In the genomic region with DNA sequence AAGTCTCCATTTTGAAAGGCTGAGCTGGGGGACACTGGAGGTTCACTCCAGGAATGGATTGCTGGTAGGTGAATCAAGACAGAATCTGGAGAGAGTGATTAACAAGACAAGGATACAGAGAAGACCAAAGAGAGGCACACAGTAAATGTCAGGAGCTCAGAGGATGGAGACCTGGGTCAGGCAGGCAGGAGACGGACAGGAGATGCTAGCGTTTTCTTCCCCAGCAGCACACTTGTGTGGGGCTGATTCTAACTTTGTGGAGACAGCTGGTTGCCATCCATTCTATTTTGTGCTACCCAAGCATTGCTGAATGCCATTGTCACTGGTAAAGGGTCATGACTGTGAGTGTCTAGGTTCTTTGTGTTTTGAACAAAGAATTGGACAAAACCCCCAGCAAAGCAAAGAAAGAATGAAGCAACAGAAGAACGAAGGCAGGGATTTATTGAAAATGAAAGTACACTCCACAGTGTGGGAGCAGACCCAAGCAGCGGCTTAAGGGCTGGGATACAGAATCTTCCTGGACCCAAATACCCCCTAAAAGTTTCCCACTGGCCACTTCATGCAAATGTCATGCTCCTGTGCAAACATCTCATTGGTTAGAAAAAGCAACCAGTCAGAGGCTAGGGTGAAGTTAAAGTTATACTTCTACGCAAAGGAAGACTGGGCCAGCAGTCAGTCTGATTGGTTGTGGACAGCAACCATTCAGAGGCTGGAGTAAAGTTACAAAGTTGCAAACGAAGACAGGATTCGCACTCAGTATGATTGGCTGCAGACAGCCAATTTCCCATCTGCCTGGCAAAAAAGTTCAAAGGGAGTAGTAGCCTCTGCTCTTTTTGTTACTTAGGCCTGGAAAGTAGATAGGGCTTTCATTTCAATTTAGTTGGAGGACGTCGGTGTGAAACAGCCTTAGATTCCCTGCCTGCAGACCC, we compare ENCODE assay signal across 9 cellular contexts. TPM values are rescaled to one million over a fixed set of nuclear protein-coding genes. Genes with fewer than 3 reads are reported as not detected.
DNase-seq lines count a peak whose midpoint lies in the region; ATAC-seq lines count a peak whose summit lies in the region.
"Had no signal": no experiment of that assay in that cellular context is flagged by ENCODE, and none has a peak within 500 bp of the region (broad histone marks: within the 10 kb centered on the region; RNA-seq: fewer than 3 reads in every experiment).

No MANE protein-coding gene starts in this region.

- H3K9me3 ChIP-seq in GM23248 (ENCODE audit: low read depth) (no peaks in the 10 kb centered on the region), right cardiac atrium (ENCODE audit: control insufficient read depth, low read length) (no peaks in the 10 kb centered on the region), skeletal muscle tissue (ENCODE audit: control insufficient read depth in 3 of 3, low read length in 3 of 3) (no peaks in the 10 kb centered on the region), Karpas-422 (ENCODE audit: low read length) (no peaks in the 10 kb centered on the region)

- H3K27ac ChIP-seq in GM23248 = peak overlapping the region; percentile 79
- no peak overlapping the region for H3K27ac ChIP-seq in right cardiac atrium (ENCODE audit: low read length)
- peak overlapping the region; percentile 39 for H3K27ac ChIP-seq in skeletal muscle tissue (ENCODE audit: low read depth, low read length)
- no peak overlapping the region for H3K27ac ChIP-seq in Karpas-422 (ENCODE audit: low read length)

- no peaks in the 10 kb centered on the region for H3K27me3 Mint-ChIP-seq in activated naive CD8-positive, alpha-beta T cell treated with anti-CD3 and anti-CD28 coated beads for 36 hours

- ATAC-seq in right cardiac atrium = peak; percentile 72 to 76
- ATAC-seq in GM21390 (IDR thresholded peaks at IDR 0.05; ENCODE audit: unreplicated experiment) = no peak
- ATAC-seq in HG02840 (IDR thresholded peaks at IDR 0.05; ENCODE audit: low FRiP score, unreplicated experiment) = no peak
- ATAC-seq: HCT116 had no signal

- intact Hi-C loops in right cardiac atrium (cut with DNase I) = no loop called here

- H3K4me1 ChIP-seq in GM23248 (ENCODE audit: insufficient read depth) (peaks cover 64% of the 10 kb centered on the region), right cardiac atrium (ENCODE audit: control insufficient read depth, insufficient read depth, low read length) (peaks cover 3% of the 10 kb centered on the region), skeletal muscle tissue (ENCODE audit: control insufficient read depth in 3 of 3, insufficient read depth in 3 of 3, low read length in 3 of 3) (peaks cover 6 to 8% (median 7%) of the 10 kb centered on the region in 3 donors), Karpas-422 (ENCODE audit: low read length) (peaks cover 27% of the 10 kb centered on the region)

- no peaks in the 10 kb centered on the region for H3K36me3 Mint-ChIP-seq in activated naive CD8-positive, alpha-beta T cell treated with anti-CD3 and anti-CD28 coated beads for 36 hours

- H3F3A ChIP-seq in GM23248 (ENCODE audit: insufficient read depth) = peaks cover 51% of the 10 kb centered on the region

- H3K9me2 ChIP-seq in GM23248 (ENCODE audit: insufficient read depth) = no peaks in the 10 kb centered on the region
- no peaks in the 10 kb centered on the region for H3K9me2 ChIP-seq in Karpas-422 (replicated peaks; ENCODE audit: insufficient read depth, low read length)

- WGBS in GM23248 (ENCODE audit: low coverage in 1 of 2, low lambda C conversion rate in 2 of 2, missing lambda C conversion rate in 2 of 2), 2 experiments = 0 to 1% methylated on average over 9 of the region's 9 CpGs
- 65% methylated on average over 9 of the region's 9 CpGs for WGBS in right cardiac atrium

- H3K9me3 Mint-ChIP-seq in activated naive CD8-positive, alpha-beta T cell treated with anti-CD3 and anti-CD28 coated beads for 36 hours = no peaks in the 10 kb centered on the region

- no peak overlapping the region for H3K27ac Mint-ChIP-seq in activated naive CD8-positive, alpha-beta T cell treated with anti-CD3 and anti-CD28 coated beads for 36 hours

- H3K36me3 ChIP-seq in GM23248 (ENCODE audit: low read depth) (no peaks in the 10 kb centered on the region), skeletal muscle tissue (ENCODE audit: control insufficient read depth in 3 of 3, insufficient read depth in 3 of 3, low read length in 3 of 3) (no peaks in the 10 kb centered on the region), Karpas-422 (ENCODE audit: insufficient read depth, low read length) (no peaks in the 10 kb centered on the region)

- DNase-seq in GM23248 = peak; percentile 90
- no peak for DNase-seq in activated naive CD8-positive, alpha-beta T cell treated with anti-CD3 and anti-CD28 coated beads for 36 hours
- DNase-seq in right cardiac atrium = peak in 1 of 3 donors; percentile 35
- no peak for DNase-seq in Karpas-422
- no peak for DNase-seq in NCI-H2227 treated with DMSO at 0.1 percent for 48 hours (lab: John Stamatoyannopoulos, UW)

- in situ Hi-C loops in GM23248 (cut with MboI) = no loop called here

- H3K79me2 ChIP-seq in GM23248 (ENCODE audit: insufficient read depth) (peaks cover 99% of the 10 kb centered on the region), Karpas-422 (ENCODE audit: low read length) (no peaks in the 10 kb centered on the region)

- peak overlapping the region; percentile 73 for H3K4me3 ChIP-seq in GM23248
- H3K4me3 ChIP-seq in right cardiac atrium (ENCODE audit: low read length) = peak overlapping the region; percentile 27
- peak overlapping the region; percentile 48 to 76 (median 65) for H3K4me3 ChIP-seq in skeletal muscle tissue (ENCODE audit: low read length in 3 of 3)
- no peak overlapping the region for H3K4me3 ChIP-seq in Karpas-422 (ENCODE audit: low read length)

- no peaks in the 10 kb centered on the region for H3K27me3 ChIP-seq in GM23248 (replicated peaks; ENCODE audit: insufficient read depth)
- H3K27me3 ChIP-seq in right cardiac atrium (ENCODE audit: control insufficient read depth, insufficient read depth) = no peaks in the 10 kb centered on the region
- H3K27me3 ChIP-seq in skeletal muscle tissue (ENCODE audit: control insufficient read depth in 3 of 3, insufficient read depth in 3 of 3, low read length in 3 of 3) = no peaks in the 10 kb centered on the region
- no peaks in the 10 kb centered on the region for H3K27me3 ChIP-seq in Karpas-422 (ENCODE audit: low read length)

- peak overlapping the region; percentile 7 for H3K4me3 Mint-ChIP-seq in activated naive CD8-positive, alpha-beta T cell treated with anti-CD3 and anti-CD28 coated beads for 36 hours

- peak overlapping the region; percentile 80 for H2AFZ ChIP-seq in GM23248
- no peak overlapping the region for H2AFZ ChIP-seq in Karpas-422 (ENCODE audit: low read length)

- H3K4me1 Mint-ChIP-seq in activated naive CD8-positive, alpha-beta T cell treated with anti-CD3 and anti-CD28 coated beads for 36 hours = peaks cover 3% of the 10 kb centered on the region

- H3K9ac ChIP-seq in GM23248 (peak overlapping the region; percentile 81), skeletal muscle tissue (ENCODE audit: low read depth in 1 of 3, low read length in 3 of 3) (peak overlapping the region; percentile 16 to 66 (median 28)), Karpas-422 (ENCODE audit: low read length) (no peak overlapping the region)

- H3K4me2 ChIP-seq in GM23248 (ENCODE audit: unreplicated experiment) (peak overlapping the region; percentile 84), Karpas-422 (ENCODE audit: low read depth, low read length, poor library complexity, severe bottlenecking) (no peak overlapping the region)

- no peaks in the 10 kb centered on the region for H4K20me1 ChIP-seq in GM23248 (ENCODE audit: insufficient read depth)
- no peaks in the 10 kb centered on the region for H4K20me1 ChIP-seq in Karpas-422 (ENCODE audit: insufficient read depth, low read depth, low read length)

RNA-seq across cellular contexts. Expression of a gene that starts 17.5 kb away (rescaled TPM):
- total RNA-seq in GM23248 (2014; rRNA removed; shearing (Covaris generic)) = 146 and 162 TPM in 2 replicates
- 110 and 113 TPM in 2 replicates for polyA plus RNA-seq in GM23248 (2016; fragmentation: Nextera tagmentation; extraction: Ambion mirVana)
- total RNA-seq in activated naive CD8-positive, alpha-beta T cell treated with anti-CD3 and anti-CD28 coated beads for 36 hours = 1 to 10 TPM; 3.3 to 3.9 TPM
- total RNA-seq in right cardiac atrium = 1 to 10 TPM; 5.8 to 9.4 (median 8.2) TPM
- polyA plus RNA-seq in right cardiac atrium = 4.1 TPM
- total RNA-seq in skeletal muscle tissue = 50.1 TPM
- total RNA-seq in Karpas-422 (2014; rRNA removed; shearing (Covaris generic); ENCODE audit: low replicate concordance) = 3.3 and 5.3 TPM in 2 replicates

RNA-seq across cellular contexts. Expression of a gene that starts 34.2 kb away (rescaled TPM):
- 15.0 and 32.2 TPM in 2 replicates for total RNA-seq in GM23248 (2014; rRNA removed; shearing (Covaris generic))
- polyA plus RNA-seq in GM23248 (2016; fragmentation: Nextera tagmentation; extraction: Ambion mirVana) (10.4 and 10.7 TPM in 2 replicates), right cardiac atrium (32.4 TPM)
- 1 to 10 TPM; 9.5 to 10.0 TPM for total RNA-seq in activated naive CD8-positive, alpha-beta T cell treated with anti-CD3 and anti-CD28 coated beads for 36 hours
- total RNA-seq in right cardiac atrium (10 to 100 TPM; 36.9 to 51.2 (median 40.1) TPM), skeletal muscle tissue (21.4 TPM)
- total RNA-seq in Karpas-422 (2014; rRNA removed; shearing (Covaris generic); ENCODE audit: low replicate concordance) = 13.8 and 29.3 TPM in 2 replicates

RNA-seq across cellular contexts. Expression of a gene that starts 34.4 kb away (rescaled TPM):
- total RNA-seq in GM23248 (2014; rRNA removed; shearing (Covaris generic)) = 18.5 and 19.7 TPM in 2 replicates
- polyA plus RNA-seq in GM23248 (2016; fragmentation: Nextera tagmentation; extraction: Ambion mirVana) = 71.9 and 78.0 TPM in 2 replicates
- 100 to 1,000 TPM; 112 to 113 TPM for total RNA-seq in activated naive CD8-positive, alpha-beta T cell treated with anti-CD3 and anti-CD28 coated beads for 36 hours
- total RNA-seq in right cardiac atrium = 10 to 100 TPM; 83.2 to 94.2 (median 87.8) TPM
- 92.7 TPM for polyA plus RNA-seq in right cardiac atrium
- total RNA-seq in skeletal muscle tissue = 16.2 TPM
- 21.3 and 40.9 TPM in 2 replicates for total RNA-seq in Karpas-422 (2014; rRNA removed; shearing (Covaris generic); ENCODE audit: low replicate concordance)

RNA-seq across cellular contexts. Expression of a gene that starts 40.0 kb away (rescaled TPM):
- total RNA-seq in GM23248 (2014; rRNA removed; shearing (Covaris generic)) = 50.1 and 54.1 TPM in 2 replicates
- polyA plus RNA-seq in GM23248 (2016; fragmentation: Nextera tagmentation; extraction: Ambion mirVana) = 21.8 and 23.7 TPM in 2 replicates
- 10 to 100 TPM in 1 of 2 experiments, 1 to 10 TPM in 1; 9.3 to 10.2 TPM for total RNA-seq in activated naive CD8-positive, alpha-beta T cell treated with anti-CD3 and anti-CD28 coated beads for 36 hours
- 1 to 10 TPM; 6.7 to 9.6 (median 9.2) TPM for total RNA-seq in right cardiac atrium
- polyA plus RNA-seq in right cardiac atrium = 4.5 TPM
- 27.1 TPM for total RNA-seq in skeletal muscle tissue
- total RNA-seq in Karpas-422 (2014; rRNA removed; shearing (Covaris generic); ENCODE audit: low replicate concordance) = 20.2 and 22.2 TPM in 2 replicates

Comparison
In these comparisons a context has a peak if more than half of its experiments do, and no peak if none do; other contexts are left out.
1. H3K27ac ChIP-seq: peak in GM23248 (single experiment) and skeletal muscle tissue (single experiment); none in right cardiac atrium (single experiment) and Karpas-422 (single experiment).
2. ATAC-seq: peak in right cardiac atrium (2 of 2); none in GM21390 (single experiment) and HG02840 (single experiment).